28 cellular contexts compared by ENCODE assay signal in the genomic region with DNA sequence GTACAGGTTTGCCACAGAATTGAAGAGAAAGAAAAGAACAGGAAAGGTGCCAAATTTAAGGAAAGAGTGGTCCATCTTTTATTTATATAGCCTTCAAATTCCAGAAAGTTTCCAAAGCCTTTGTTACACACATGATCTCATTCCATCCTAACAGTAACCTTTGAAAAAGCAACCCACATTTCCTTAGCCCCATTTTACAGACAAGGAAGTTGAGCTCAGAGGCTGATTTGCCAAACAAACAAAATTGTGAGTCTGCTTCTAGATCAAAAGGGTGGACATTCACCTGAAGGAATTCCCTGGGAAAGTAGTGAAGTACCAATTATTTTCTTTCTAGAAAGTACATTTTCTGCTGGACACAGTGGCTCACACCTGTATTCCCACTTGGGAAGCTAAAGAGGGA.
"Had no signal": no experiment of that assay in that cellular context is flagged by ENCODE, and none has a peak within 500 bp of the region (broad histone marks: within the 10 kb centered on the region; RNA-seq: fewer than 3 reads in every experiment).

No MANE protein-coding gene starts in this region.

- H3K4me1 ChIP-seq: colonic mucosa, esophagus muscularis mucosa, gastrocnemius medialis, gastroesophageal sphincter had no signal

- H3K4me3 ChIP-seq: colonic mucosa, coronary artery, dorsolateral prefrontal cortex, esophagus muscularis mucosa, esophagus squamous epithelium, gastrocnemius medialis, gastroesophageal sphincter, heart left ventricle, heart right ventricle, hepatocyte had no signal

- H3K9me3 ChIP-seq: colonic mucosa, esophagus muscularis mucosa, esophagus squamous epithelium, gastrocnemius medialis, gastroesophageal sphincter, heart left ventricle, heart right ventricle had no signal

- ATAC-seq: effector memory CD8-positive, alpha-beta T cell; esophagus mucosa; foreskin keratinocyte; gastrocnemius medialis; gastroesophageal sphincter; heart left ventricle; heart right ventricle had no signal

- H3K36me3 ChIP-seq: colonic mucosa had no signal

- H3K4me2 ChIP-seq: hepatocyte had no signal

- FAIRE-seq: endometrium, endothelial cell of umbilical vein, frontal cortex had no signal

- H3K79me2 ChIP-seq: hepatocyte had no signal

- H2AFZ ChIP-seq: hepatocyte had no signal

- H3K27ac ChIP-seq: colonic mucosa, coronary artery, dorsolateral prefrontal cortex, epithelial cell of prostate, esophagus muscularis mucosa, esophagus squamous epithelium, foreskin keratinocyte, gastrocnemius medialis, gastroesophageal sphincter, heart left ventricle, heart right ventricle, hepatocyte had no signal

- H3K27me3 ChIP-seq: colonic mucosa, dorsolateral prefrontal cortex, esophagus muscularis mucosa, esophagus squamous epithelium, foreskin keratinocyte, gastrocnemius medialis, gastroesophageal sphincter, heart left ventricle, heart right ventricle, hepatocyte had no signal

- DNase-seq: colonic mucosa; cortex of kidney; dermis blood vessel endothelial cell; dorsolateral prefrontal cortex; effector CD4-positive, alpha-beta T cell; effector CD8-positive, alpha-beta T cell; effector memory CD4-positive, alpha-beta T cell; effector memory CD8-positive, alpha-beta T cell; endodermal cell; erythroblast; esophagus squamous epithelium; foreskin fibroblast; foreskin keratinocyte; foreskin melanocyte; gastrocnemius medialis; glutamatergic neuron; head of caudate nucleus; heart left ventricle; heart right ventricle had no signal
